ENCODE assay signal across 9 cellular contexts in the genomic region with DNA sequence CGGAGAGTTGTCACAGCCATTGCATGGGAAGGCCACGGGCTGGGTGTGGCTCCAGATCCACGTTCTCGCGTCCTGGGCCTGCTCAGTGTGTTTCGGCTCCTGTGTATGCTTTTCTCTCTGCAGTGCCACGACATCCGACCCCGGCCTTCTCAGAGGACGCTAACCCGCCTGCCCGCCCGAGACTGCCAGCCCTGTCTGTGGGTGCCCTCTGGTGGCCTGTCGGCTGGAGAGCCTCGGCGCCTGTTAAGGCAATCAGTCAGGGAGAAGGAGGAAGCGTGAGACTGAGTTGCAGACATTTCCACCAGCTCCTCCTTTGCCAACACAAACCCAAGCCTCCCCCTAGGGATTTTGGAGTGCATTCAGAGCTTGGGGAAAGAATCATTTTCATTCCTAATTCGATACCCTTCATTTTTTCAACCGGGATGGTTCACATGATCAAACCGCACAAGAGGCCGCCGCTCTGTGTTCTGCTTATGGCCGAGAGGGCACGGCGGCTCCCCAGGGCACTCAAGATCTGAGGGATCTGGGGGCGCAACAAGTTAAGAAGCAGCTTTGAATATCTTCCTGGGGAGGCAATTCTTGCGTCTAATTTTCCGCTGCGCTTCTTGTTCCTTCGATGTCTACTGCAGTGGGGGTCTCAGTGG. TPM values are rescaled to one million over a fixed set of nuclear protein-coding genes. Genes with fewer than 3 reads are reported as not detected.
DNase-seq lines count a peak whose midpoint lies in the region; ATAC-seq, FAIRE-seq and TF ChIP-seq lines count a peak whose summit lies in the region.
"Had no signal": no experiment of that assay in that cellular context is flagged by ENCODE, and none has a peak within 500 bp of the region (broad histone marks: within the 10 kb centered on the region; RNA-seq: fewer than 3 reads in every experiment).

No MANE protein-coding gene starts in this region.

- H3K4me1 Mint-ChIP-seq in activated B cell treated with CpG ODN at 0.5 μM for 24 hours = peaks cover 2% of the 10 kb centered on the region

- no peaks in the 10 kb centered on the region for H3K9me3 ChIP-seq in keratinocyte (ENCODE audit: control insufficient read depth, low read depth, low read length)

- POLR2A ChIA-PET in activated B cell treated with CpG ODN at 0.5 μM for 24 hours (lab: Charles Lee) = no interaction called here

- no peaks in the 10 kb centered on the region for H3K36me3 Mint-ChIP-seq in activated B cell treated with CpG ODN at 0.5 μM for 24 hours (ENCODE audit: low read depth)
- H3K36me3 Mint-ChIP-seq: activated naive CD8-positive, alpha-beta T cell had no signal

- H3K27ac Mint-ChIP-seq in activated B cell treated with CpG ODN at 0.5 μM for 24 hours = no peak overlapping the region
- H3K27ac Mint-ChIP-seq: activated naive CD8-positive, alpha-beta T cell had no signal

- H3K79me2 ChIP-seq in keratinocyte (ENCODE audit: control insufficient read depth, insufficient read depth, low read length) = no peaks in the 10 kb centered on the region

- H3K9me1 ChIP-seq in keratinocyte (ENCODE audit: control insufficient read depth, extremely low read depth, insufficient read depth, low read length) = no peaks in the 10 kb centered on the region

- peak; percentile 87 for DNase-seq in DMS79 treated with DMSO at 0.1 percent for 48 hours (lab: John Stamatoyannopoulos, UW)
- DNase-seq in NCI-H345 (lab: John Stamatoyannopoulos, UW) = peak; percentile 85
- DNase-seq in activated B cell treated with CpG ODN at 0.5 μM for 24 hours = peak; percentile 31
- DNase-seq in bronchial epithelial cell (ENCODE audit: low read depth) = peak; percentile 51
- no peak for DNase-seq in keratinocyte (ENCODE audit: low read depth, low spot score)
- peak; percentile 15 to 65 (median 47) for DNase-seq in stimulated activated CD4-positive, alpha-beta T cell treated with anti-CD3 and anti-CD28 coated beads, Interleukin-1b, Interleukin-23, amount 100 ng/mL, for 24 hours (ENCODE audit: low read depth in 4 of 4, low spot score in 1 of 4)

- H3K4me2 ChIP-seq in keratinocyte (ENCODE audit: control insufficient read depth, extremely low read depth, insufficient read depth, low read depth, low read length) = no peak overlapping the region

- H3K9ac ChIP-seq in keratinocyte (ENCODE audit: control insufficient read depth, extremely low read depth, insufficient read depth, low read length) = no peak overlapping the region

- FAIRE-seq in bronchial epithelial cell (lab: Jason Lieb, UNC) = no peak
- FAIRE-seq in keratinocyte (lab: Jason Lieb, UNC) = peak; percentile 83

- H3K27me3 ChIP-seq in bronchial epithelial cell (ENCODE audit: control insufficient read depth, insufficient read depth, low read length) = no peaks in the 10 kb centered on the region
- peaks cover 6% of the 10 kb centered on the region for H3K27me3 ChIP-seq in keratinocyte (ENCODE audit: control insufficient read depth, extremely low read depth, insufficient read depth, low read length)

- dilution Hi-C loops in keratinocyte (cut with MboI; ENCODE audit: extremely low pct_ligation_motif_present, low sequenced_read_pairs) = loop anchor here (25.0 kb wide), 1 partner anchor 209 kb away; no protein-coding TSS in a partner anchor

- no peak for TF ChIP-seq CTCF in activated B cell treated with CpG ODN at 0.5 μM for 24 hours (IDR thresholded peaks at IDR 0.05)
- TF ChIP-seq CTCF in bronchial epithelial cell (IDR thresholded peaks at IDR 0.05; ENCODE audit: insufficient read depth, low read length, severe bottlenecking) = peak; percentile 97
- TF ChIP-seq CTCF in keratinocyte (optimal IDR thresholded peaks at IDR 0.05 in 1 of 3, IDR thresholded peaks at IDR 0.05 in 1 of 3, conservative IDR thresholded peaks at IDR 0.05 in 1 of 3; ENCODE audit: extremely low read depth in 1 of 3, insufficient read depth in 2 of 3, low read length in 3 of 3) = peak in 2 of 3 experiments; percentile 94 to 96

- no peak overlapping the region for H3K4me3 ChIP-seq in bronchial epithelial cell (ENCODE audit: low read depth, low read length)
- H3K4me3 ChIP-seq in keratinocyte (ENCODE audit: control insufficient read depth in 2 of 3, extremely low read depth in 1 of 3, insufficient read depth in 2 of 3, low read depth in 1 of 3, low read length in 3 of 3) = no peak overlapping the region

- no peaks in the 10 kb centered on the region for H3K9me3 Mint-ChIP-seq in activated B cell treated with CpG ODN at 0.5 μM for 24 hours

- intact Hi-C loops in activated B cell treated with CpG ODN at 0.5 μM for 24 hours (cut with micrococcal nuclease) = loop anchor here (1.0 to 5.0 kb wide), 3 partner anchors 415 to 1981 kb away; no protein-coding TSS in a partner anchor

- no peaks in the 10 kb centered on the region for H4K20me1 ChIP-seq in keratinocyte (ENCODE audit: control insufficient read depth, extremely low read depth, insufficient read depth, low read length)

- H3K36me3 ChIP-seq in bronchial epithelial cell (ENCODE audit: control insufficient read depth, insufficient read depth, low read length) = no peaks in the 10 kb centered on the region
- H3K36me3 ChIP-seq in keratinocyte (ENCODE audit: control insufficient read depth in 2 of 2, extremely low read depth in 1 of 2, insufficient read depth in 2 of 2, low read length in 2 of 2) = no peaks in the 10 kb centered on the region

- peaks cover 14% of the 10 kb centered on the region for H3K27me3 Mint-ChIP-seq in activated B cell treated with CpG ODN at 0.5 μM for 24 hours

- no peak overlapping the region for H3K4me3 Mint-ChIP-seq in activated B cell treated with CpG ODN at 0.5 μM for 24 hours
- H3K4me3 Mint-ChIP-seq: activated naive CD8-positive, alpha-beta T cell had no signal

- peak overlapping the region; percentile 34 for H2AFZ ChIP-seq in keratinocyte (ENCODE audit: control insufficient read depth, low read length)

- CTCF ChIA-PET in activated B cell treated with CpG ODN at 0.5 μM for 24 hours (lab: Charles Lee) = interaction anchor here (1.0 to 2.8 kb wide), 2 partner anchors 10 to 11 kb away, joined by 4 to 19 read pairs; no protein-coding TSS in a partner anchor

- H3K27ac ChIP-seq in keratinocyte (ENCODE audit: control insufficient read depth, insufficient read depth, low read length) = no peak overlapping the region

- ATAC-seq in HG02884 (IDR thresholded peaks at IDR 0.05; ENCODE audit: unreplicated experiment) = peak; percentile 75
- peak; percentile 69 for ATAC-seq in activated B cell treated with CpG ODN at 0.5 μM for 24 hours (ENCODE audit: low read depth)
- no peak for ATAC-seq in HG02623 (IDR thresholded peaks at IDR 0.05; ENCODE audit: unreplicated experiment)

- no peaks in the 10 kb centered on the region for H3K4me1 ChIP-seq in keratinocyte (ENCODE audit: control insufficient read depth, extremely low read depth, insufficient read depth, low read length)

RNA-seq across cellular contexts. Expression of gene ZBTB7C, which starts 37.5 kb away (rescaled TPM):
- total RNA-seq in activated B cell treated with CpG ODN at 0.5 μM for 24 hours = not detected in 2 replicates
- total RNA-seq in bronchial epithelial cell = under 0.01 and 1.2 TPM in 2 replicates
- 0.15 to 0.77 TPM (median 0.58 TPM) in 3 replicates for polyA plus RNA-seq in keratinocyte
- 0.76 TPM for polyA plus RNA-seq in keratinocyte (2011; ENCODE audit: low read depth)
- 0.28 and 0.30 TPM in 2 replicates for polyA plus RNA-seq in keratinocyte (2011; cell fraction: cytosol; rRNA removed)
- 0.72 and 1.1 TPM in 2 replicates for polyA plus RNA-seq in keratinocyte (2011; cell fraction: nucleus; rRNA removed)
- 0.80 and 4.0 TPM in 2 replicates for polyA plus RNA-seq in keratinocyte (2012; ENCODE audit: low replicate concordance)
- polyA minus RNA-seq in keratinocyte = 0.22 to 0.66 TPM (median 0.62 TPM) in 3 replicates
- not detected for polyA minus RNA-seq in keratinocyte (2011; cell fraction: cytosol; rRNA and poly(A)+ RNA removed)
- polyA minus RNA-seq in keratinocyte (2011; cell fraction: nucleus; rRNA and poly(A)+ RNA removed) = 0.32 and 1.1 TPM in 2 replicates
